Comparison of ENCODE assay signal across 15 cellular contexts in the genomic region with DNA sequence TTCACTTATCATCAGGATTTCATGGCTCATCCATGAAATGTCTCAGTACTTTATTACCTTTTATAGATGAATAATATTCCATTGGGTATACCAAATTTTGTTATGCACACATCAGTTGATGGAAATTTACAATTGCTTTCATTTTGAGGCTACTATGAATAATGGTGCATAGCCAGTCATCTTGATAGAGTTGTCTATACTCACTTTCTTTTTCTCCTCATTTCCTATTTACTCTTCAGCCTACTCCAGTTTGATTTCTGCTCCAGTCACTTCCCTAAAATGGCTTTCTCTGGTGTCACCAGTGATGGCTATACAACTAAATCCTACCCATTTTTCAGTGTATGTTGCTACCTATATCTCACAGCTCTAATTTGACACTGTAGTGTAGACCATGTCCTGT.
"Had no signal": no experiment of that assay in that cellular context is flagged by ENCODE, and none has a peak within 500 bp of the region (broad histone marks: within the 10 kb centered on the region; RNA-seq: fewer than 3 reads in every experiment).

No MANE protein-coding gene starts in this region.

- H3K9me3 Mint-ChIP-seq: mesothelial cell of epicardium; natural killer cell treated with Interleukin-12 subunit alpha and Interleukin-12 subunit beta and Interleukin-15 and Interleukin-18, amount 100 ng/mL, for 72 hours; type B pancreatic cell had no signal

- ATAC-seq: heart right ventricle; left lung; natural killer cell treated with Interleukin-12 subunit alpha and Interleukin-12 subunit beta and Interleukin-15 and Interleukin-18, amount 100 ng/mL, for 72 hours; sciatic nerve had no signal

- H3K27me3 Mint-ChIP-seq: activated naive CD8-positive, alpha-beta T cell; natural killer cell treated with Interleukin-12 subunit alpha and Interleukin-12 subunit beta and Interleukin-15 and Interleukin-18, amount 100 ng/mL, for 72 hours; type B pancreatic cell had no signal

- H3K27ac Mint-ChIP-seq: activated naive CD8-positive, alpha-beta T cell; mesothelial cell of epicardium; natural killer cell treated with Interleukin-12 subunit alpha and Interleukin-12 subunit beta and Interleukin-15 and Interleukin-18, amount 100 ng/mL, for 72 hours; type B pancreatic cell had no signal

- H3K36me3 Mint-ChIP-seq: activated naive CD8-positive, alpha-beta T cell; mesothelial cell of epicardium; natural killer cell treated with Interleukin-12 subunit alpha and Interleukin-12 subunit beta and Interleukin-15 and Interleukin-18, amount 100 ng/mL, for 72 hours; type B pancreatic cell had no signal

- H3K4me3 Mint-ChIP-seq: activated naive CD8-positive, alpha-beta T cell; mesothelial cell of epicardium; natural killer cell treated with Interleukin-12 subunit alpha and Interleukin-12 subunit beta and Interleukin-15 and Interleukin-18, amount 100 ng/mL, for 72 hours; type B pancreatic cell had no signal

- DNase-seq: activated CD4-positive, CD25-positive, alpha-beta regulatory T cell treated with anti-CD3 and anti-CD28 coated beads, Interleukin-2, amount 50 U/mL, for 72 hours; activated gamma-delta T cell treated with Interleukin-2 at 50 U/mL for 16 hours; amniotic stem cell; dermis blood vessel endothelial cell; effector memory CD4-positive, alpha-beta T cell; esophagus squamous epithelium; heart right ventricle; left lung; stimulated activated CD4-positive, alpha-beta T cell treated with anti-CD3 and anti-CD28 coated beads, Interleukin-4, amount 100 ng/mL, for 1 hour; testis had no signal
